In the genomic region with DNA sequence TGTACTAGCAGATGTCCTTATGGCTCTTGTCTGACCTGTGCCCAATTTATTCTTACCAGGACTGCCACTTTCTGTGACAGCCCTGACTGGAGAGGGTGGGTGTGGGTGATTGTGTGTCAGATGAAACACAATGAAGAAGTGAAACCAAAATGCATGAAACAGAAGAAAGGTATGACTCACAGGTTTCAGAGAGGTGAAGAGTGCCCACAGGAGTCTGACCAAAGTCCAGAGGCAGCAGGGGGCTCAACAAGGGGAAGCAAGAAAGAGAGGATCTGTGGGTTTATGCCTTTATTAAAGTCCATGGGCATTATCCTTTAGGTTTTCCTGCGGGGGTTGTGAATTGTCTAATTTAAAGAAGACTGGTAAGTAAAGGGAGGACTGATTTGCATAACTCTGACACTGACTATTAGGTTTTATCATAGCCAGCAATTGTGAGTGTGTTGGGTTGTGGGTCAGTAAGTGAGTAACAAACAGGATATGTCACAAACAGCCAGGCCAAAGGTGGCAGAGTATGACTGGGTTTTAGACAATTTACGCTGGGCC, we compare ENCODE assay signal across 11 cellular contexts. TPM values are rescaled to one million over a fixed set of nuclear protein-coding genes. Genes with fewer than 3 reads are reported as not detected.
DNase-seq lines count a peak whose midpoint lies in the region; ATAC-seq lines count a peak whose summit lies in the region.
"Had no signal": no experiment of that assay in that cellular context is flagged by ENCODE, and none has a peak within 500 bp of the region (broad histone marks: within the 10 kb centered on the region; RNA-seq: fewer than 3 reads in every experiment).

No MANE protein-coding gene starts in this region.

- no peak overlapping the region for H3K18ac ChIP-seq in neuronal stem cell (ENCODE audit: low read length)

- WGBS in neuronal stem cell (ENCODE audit: extremely low coverage in 2 of 2, insufficient read length in 2 of 2, insufficient replicate concordance in 1 of 2), 2 donors, result no CpG with 5 or more reads among the region's 2 CpGs

- no peak overlapping the region for H2BK15ac ChIP-seq in neuronal stem cell (ENCODE audit: low read length)

- H3K9me3 ChIP-seq in neuronal stem cell (replicated peaks in 1 of 2; ENCODE audit: control insufficient read depth in 2 of 2, insufficient read depth in 1 of 2, low read depth in 1 of 2, low read length in 2 of 2), result peaks cover 0 to 9% of the 10 kb centered on the region in 2 donors
- H3K9me3 ChIP-seq: thyroid gland had no signal

- peak overlapping the region; percentile 35 for H2AFZ ChIP-seq in neuronal stem cell (ENCODE audit: low read length)

- DNase-seq in neuronal stem cell (ENCODE audit: low spot score) (no peak), NCI-H1092 (lab: John Stamatoyannopoulos, UW) (no peak), islet precursor cell (no peak), NCI-H1105 treated with DMSO at 0.1 percent for 48 hours (lab: John Stamatoyannopoulos, UW) (no peak)
- DNase-seq: activated CD4-positive, alpha-beta T cell treated with anti-CD3 and anti-CD28 coated beads, Interleukin-2, amount 50 U/mL, for 48 hours; stimulated activated CD4-positive, alpha-beta T cell treated with anti-CD3 and anti-CD28 coated beads, Interleukin-2, amount 100 ng/mL, for 24 hours; thyroid gland had no signal

- H3K36me3 ChIP-seq in neuronal stem cell (replicated peaks in 1 of 2; ENCODE audit: control insufficient read depth in 2 of 2, insufficient read depth in 2 of 2, low read length in 2 of 2), result no peaks in the 10 kb centered on the region
- H3K36me3 ChIP-seq: thyroid gland had no signal

- no peak overlapping the region for H3K27ac ChIP-seq in neuronal stem cell (replicated peaks; ENCODE audit: low read length)
- H3K27ac ChIP-seq: thyroid gland had no signal

- H3K9ac ChIP-seq in neuronal stem cell (ENCODE audit: low read depth, low read length, poor library complexity), result no peak overlapping the region

- ATAC-seq in GM19025 (IDR thresholded peaks at IDR 0.05; ENCODE audit: low read depth, unreplicated experiment) (peak; percentile 89), GM21737 (IDR thresholded peaks at IDR 0.05; ENCODE audit: unreplicated experiment) (peak; percentile 98), HG03280 (IDR thresholded peaks at IDR 0.05; ENCODE audit: unreplicated experiment) (peak; percentile 95)

- no peaks in the 10 kb centered on the region for H3K79me1 ChIP-seq in neuronal stem cell (ENCODE audit: low read depth, low read length)

- H3K27me3 ChIP-seq in neuronal stem cell (ENCODE audit: control insufficient read depth in 3 of 3, insufficient read depth in 3 of 3, low read depth in 1 of 3, low read length in 3 of 3), result no peaks in the 10 kb centered on the region
- H3K27me3 ChIP-seq: thyroid gland had no signal

- H4K8ac ChIP-seq in neuronal stem cell (ENCODE audit: low read depth, low read length), result no peak overlapping the region

- H3K4me1 ChIP-seq in neuronal stem cell (ENCODE audit: control insufficient read depth in 2 of 2, insufficient read depth in 1 of 2, low read depth in 1 of 2, low read length in 2 of 2), result no peaks in the 10 kb centered on the region
- H3K4me1 ChIP-seq: thyroid gland had no signal

- H2BK12ac ChIP-seq in neuronal stem cell (ENCODE audit: low read length), result no peak overlapping the region

- no peak overlapping the region for H2BK120ac ChIP-seq in neuronal stem cell (ENCODE audit: low read depth, low read length)

- no peak overlapping the region for H3K4ac ChIP-seq in neuronal stem cell (ENCODE audit: low read length)

- no peak overlapping the region for H2AK5ac ChIP-seq in neuronal stem cell (ENCODE audit: low read depth, low read length)

- H3K23ac ChIP-seq in neuronal stem cell (ENCODE audit: low read depth, low read length, poor library complexity), result no peak overlapping the region

- no peak overlapping the region for H2BK5ac ChIP-seq in neuronal stem cell (ENCODE audit: low read length)

- H3K4me2 ChIP-seq in neuronal stem cell (ENCODE audit: insufficient read depth, low read length, poor library complexity, severe bottlenecking), result no peak overlapping the region

- no peak overlapping the region for H4K91ac ChIP-seq in neuronal stem cell (ENCODE audit: low read depth, low read length, poor library complexity)

- H3K14ac ChIP-seq in neuronal stem cell (ENCODE audit: low read length), result no peak overlapping the region

- H3K4me3 ChIP-seq in neuronal stem cell (ENCODE audit: low read length in 2 of 2), result no peak overlapping the region
- H3K4me3 ChIP-seq: thyroid gland had no signal

RNA-seq across cellular contexts. Expression of a gene that starts 3.9 kb away (rescaled TPM):
- not detected for polyA plus RNA-seq in neuronal stem cell (2013, experiment 1 of 2)
- polyA plus RNA-seq in neuronal stem cell (2013, experiment 2 of 2), result not detected
- polyA plus RNA-seq: neural cell had no signal

RNA-seq across cellular contexts. Expression of a gene that starts 10.0 kb away (rescaled TPM):
- polyA plus RNA-seq in neuronal stem cell (2013, experiment 1 of 2), result not detected
- polyA plus RNA-seq in neuronal stem cell (2013, experiment 2 of 2), result not detected
- polyA plus RNA-seq: neural cell had no signal

RNA-seq across cellular contexts. Expression of a gene that starts 23.2 kb away (rescaled TPM):
- polyA plus RNA-seq in neuronal stem cell (2013, experiment 1 of 2), result not detected
- polyA plus RNA-seq in neuronal stem cell (2013, experiment 2 of 2), result not detected
- polyA plus RNA-seq: neural cell had no signal

RNA-seq across cellular contexts. Expression of a gene that starts 50.7 kb away (rescaled TPM):
- not detected for polyA plus RNA-seq in neuronal stem cell (2013, experiment 1 of 2)
- not detected for polyA plus RNA-seq in neuronal stem cell (2013, experiment 2 of 2)
- polyA plus RNA-seq: neural cell had no signal
